In the genomic region with DNA sequence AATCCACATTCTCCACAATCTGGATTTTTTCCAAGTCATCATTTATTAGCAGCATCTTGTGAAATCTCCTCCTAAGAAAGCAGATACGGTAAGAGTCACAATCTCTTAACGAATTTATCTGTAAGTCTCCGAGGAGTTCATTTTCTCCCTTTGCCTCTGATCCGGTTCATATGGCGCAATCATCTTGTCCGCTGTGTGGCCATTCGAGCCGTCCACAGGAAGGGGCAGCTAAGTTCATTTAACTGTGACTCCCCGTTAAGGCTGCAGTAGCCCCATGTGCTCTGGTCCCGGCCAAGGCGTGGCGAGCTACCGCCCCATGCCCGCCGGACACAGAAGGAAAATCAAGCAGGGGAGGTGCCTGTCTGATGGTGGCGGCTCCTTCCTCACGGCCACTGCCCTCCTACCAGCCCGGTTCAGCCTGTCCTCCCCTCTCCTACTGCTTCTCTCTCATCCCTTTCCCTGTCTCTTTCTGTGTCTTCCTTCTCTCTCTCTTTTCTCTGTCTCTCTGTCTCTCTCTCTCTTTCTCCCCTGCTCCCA, we compare ENCODE assay signal across 19 cellular contexts.
DNase-seq lines count a peak whose midpoint lies in the region; ATAC-seq, FAIRE-seq and TF ChIP-seq lines count a peak whose summit lies in the region.
"Had no signal": no experiment of that assay in that cellular context is flagged by ENCODE, and none has a peak within 500 bp of the region (broad histone marks: within the 10 kb centered on the region; RNA-seq: fewer than 3 reads in every experiment).

No MANE protein-coding gene starts in this region.

- no TSS peak for BruUV-seq in HepG2 (replicated peaks; lab: Mats Ljungman, UMichigan)
- BruUV-seq in K562 (replicated peaks; lab: Mats Ljungman, UMichigan): no TSS peak

- H3K27ac ChIP-seq in HepG2 (ENCODE audit: extremely low read length, insufficient read depth, low read length) (no peak overlapping the region), right lobe of liver (no peak overlapping the region), K562 (ENCODE audit: extremely low read depth, low read depth, low read length) (no peak overlapping the region), aorta (ENCODE audit: low read depth in 1 of 2, low read length in 2 of 2) (no peak overlapping the region), right cardiac atrium (ENCODE audit: low read length) (no peak overlapping the region)
- H3K27ac ChIP-seq: BLaER1 treated with 17β-estradiol and CSF1 and Interleukin-3, amounts not matched to agents 10 nM and 100 nM had no signal

- intact Hi-C loops in HepG2 (cut with micrococcal nuclease; ENCODE audit: unreplicated experiment): no loop called here
- intact Hi-C loops in right lobe of liver (cut with DNase I): no loop called here
- intact Hi-C loops in K562 (cut with micrococcal nuclease): no loop called here
- intact Hi-C loops in aorta (cut with DNase I): no loop called here
- intact Hi-C loops in right cardiac atrium (cut with DNase I): no loop called here

- H3K4me1 Mint-ChIP-seq in osteocyte (ENCODE audit: unreplicated experiment): no peaks in the 10 kb centered on the region
- H3K4me1 Mint-ChIP-seq: B cell had no signal

- no peaks in the 10 kb centered on the region for H3K4me1 ChIP-seq in HepG2 (ENCODE audit: insufficient read depth, low read length)
- no peaks in the 10 kb centered on the region for H3K4me1 ChIP-seq in right lobe of liver
- H3K4me1 ChIP-seq in K562 (replicated peaks in 1 of 2; ENCODE audit: control insufficient read depth in 2 of 2, insufficient read depth in 2 of 2, low read length in 2 of 2): no peaks in the 10 kb centered on the region; a peak in 1 of 5 replicates
- no peaks in the 10 kb centered on the region for H3K4me1 ChIP-seq in aorta (ENCODE audit: control insufficient read depth in 1 of 2, insufficient read depth in 2 of 2, low read length in 2 of 2)
- H3K4me1 ChIP-seq in right cardiac atrium (ENCODE audit: control insufficient read depth, insufficient read depth, low read length): no peaks in the 10 kb centered on the region

- H3K27me3 ChIP-seq in HepG2 (ENCODE audit: control insufficient read depth in 1 of 2, insufficient read depth in 2 of 2, low read length in 2 of 2): peaks cover 0 to 18% of the 10 kb centered on the region in 2 experiments; a peak in 2 of 5 replicates
- no peaks in the 10 kb centered on the region for H3K27me3 ChIP-seq in right lobe of liver
- peaks cover 0 to 25% of the 10 kb centered on the region in 2 experiments; a peak in 2 of 5 replicates for H3K27me3 ChIP-seq in K562 (ENCODE audit: control insufficient read depth in 2 of 2, insufficient read depth in 2 of 2, low read length in 2 of 2)
- no peaks in the 10 kb centered on the region for H3K27me3 ChIP-seq in aorta (ENCODE audit: control insufficient read depth in 1 of 2, insufficient read depth in 2 of 2, low read length in 1 of 2)
- no peaks in the 10 kb centered on the region for H3K27me3 ChIP-seq in right cardiac atrium (ENCODE audit: control insufficient read depth, insufficient read depth)

- no peak overlapping the region for H3K9ac ChIP-seq in HepG2 (ENCODE audit: insufficient read depth, low read depth, low read length)
- H3K9ac ChIP-seq in K562 (ENCODE audit: insufficient read depth in 1 of 2, low read depth in 2 of 2, low read length in 2 of 2): no peak overlapping the region
- H3K9ac ChIP-seq: BLaER1 treated with 17β-estradiol and CSF1 and Interleukin-3, amounts not matched to agents 10 nM and 100 nM had no signal

- H2AFZ ChIP-seq in HepG2 (ENCODE audit: low read length): no peak overlapping the region
- no peak overlapping the region for H2AFZ ChIP-seq in K562 (ENCODE audit: low read depth, low read length)

- DNase-seq in HepG2 (ENCODE audit: low spot score) (no peak), right lobe of liver (no peak), K562 (ENCODE audit: extremely low read depth in 1 of 4, low spot score in 3 of 4) (no peak), mesenteric fat pad (ENCODE audit: low spot score) (peak; percentile 60), osteocyte (ENCODE audit: extremely low spot score, unreplicated experiment) (no peak), aorta (no peak), right cardiac atrium (no peak)
- DNase-seq: 8988T; CD8-positive, alpha-beta T cell; DMS 273 treated with DMSO at 0.1 percent for 48 hours; DMS53; DND-41; EL; GOT3; H9 had no signal

- POLR2A ChIA-PET in HepG2 (lab: Yijun Ruan, JAX): no interaction called here
- POLR2A ChIA-PET in K562 (lab: Yijun Ruan, JAX): no interaction called here

- no peak for FAIRE-seq in HepG2 (lab: Jason Lieb, UNC)
- FAIRE-seq in K562 (lab: Jason Lieb, UNC): no peak
- FAIRE-seq: GM12878 had no signal

- no peaks in the 10 kb centered on the region for H3K9me3 Mint-ChIP-seq in osteocyte (ENCODE audit: unreplicated experiment)
- H3K9me3 Mint-ChIP-seq: CD8-positive, alpha-beta T cell had no signal

- TF ChIP-seq RAD21 in HepG2 (CRISPR knock-in tag; IDR thresholded peaks at IDR 0.05): no peak
- TF ChIP-seq RAD21 in K562 (CRISPR knock-in tag; conservative IDR thresholded peaks at IDR 0.05 in 1 of 2, IDR thresholded peaks at IDR 0.05 in 1 of 2): no peak

- TF ChIP-seq EP300 in HepG2 (IDR thresholded peaks at IDR 0.05; ENCODE audit: low read depth in 2 of 2, low read length in 2 of 2) (no peak), HepG2 (CRISPR knock-in tag; IDR thresholded peaks at IDR 0.05; ENCODE audit: borderline replicate concordance) (no peak), K562 (IDR thresholded peaks at IDR 0.05; ENCODE audit: low read length) (no peak)

- H3K4me3 ChIP-seq in HepG2 (replicated peaks in 1 of 3; ENCODE audit: insufficient read depth in 1 of 3, low read depth in 2 of 3, low read length in 3 of 3) (no peak overlapping the region), right lobe of liver (no peak overlapping the region), K562 (no peak overlapping the region), aorta (ENCODE audit: low read length in 2 of 2) (no peak overlapping the region), right cardiac atrium (ENCODE audit: low read length) (no peak overlapping the region)
- H3K4me3 ChIP-seq: BLaER1 treated with 17β-estradiol and CSF1 and Interleukin-3, amounts not matched to agents 10 nM and 100 nM; GM12878 had no signal

- no peak for TF ChIP-seq POLR2A in HepG2 (IDR thresholded peaks at IDR 0.05; ENCODE audit: insufficient read depth in 1 of 2, low read depth in 2 of 2, low read length in 2 of 2)
- no peak for TF ChIP-seq POLR2A in right lobe of liver (IDR thresholded peaks at IDR 0.05)
- TF ChIP-seq POLR2A in K562 (conservative IDR thresholded peaks at IDR 0.05): no peak

- H3K9me3 ChIP-seq in HepG2 (ENCODE audit: low read length): no peaks in the 10 kb centered on the region
- no peaks in the 10 kb centered on the region for H3K9me3 ChIP-seq in right lobe of liver
- no peaks in the 10 kb centered on the region for H3K9me3 ChIP-seq in K562 (replicated peaks; ENCODE audit: control insufficient read depth, insufficient read depth, low read depth, low read length)
- no peaks in the 10 kb centered on the region for H3K9me3 ChIP-seq in aorta (ENCODE audit: control insufficient read depth, low read length)
- H3K9me3 ChIP-seq in right cardiac atrium (ENCODE audit: control insufficient read depth, low read length): no peaks in the 10 kb centered on the region

- no peak overlapping the region for H3K4me3 Mint-ChIP-seq in osteocyte (ENCODE audit: unreplicated experiment)
- H3K4me3 Mint-ChIP-seq: B cell; CD8-positive, alpha-beta T cell; H9 had no signal

- 24% methylated on average over 18 of the region's 18 CpGs for WGBS in HepG2 (ENCODE audit: low lambda C conversion rate)
- WGBS in right lobe of liver (ENCODE audit: insufficient coverage, low coverage, low lambda C conversion rate, missing lambda C conversion rate): 70% methylated on average over 11 of the region's 18 CpGs
- WGBS in K562 (ENCODE audit: insufficient coverage, low coverage, missing lambda C conversion rate): 6% methylated on average over 14 of the region's 18 CpGs
- WGBS in aorta, 2 donors: 84 to 85% methylated on average over 17 to 18 of the region's 18 CpGs
- WGBS in right cardiac atrium: 68% methylated on average over 18 of the region's 18 CpGs

- H4K20me1 ChIP-seq in HepG2 (ENCODE audit: insufficient read depth, low read length) (no peaks in the 10 kb centered on the region), K562 (replicated peaks; ENCODE audit: control insufficient read depth, insufficient read depth, low read length) (no peaks in the 10 kb centered on the region)
- H4K20me1 ChIP-seq: BLaER1 treated with 17β-estradiol and CSF1 and Interleukin-3, amounts not matched to agents 10 nM and 100 nM had no signal

- no peak; the same call in 1 of the 3 replicates for ATAC-seq in HepG2
- no peak for ATAC-seq in right lobe of liver
- ATAC-seq in K562: no peak
- ATAC-seq in HG03432 (IDR thresholded peaks at IDR 0.05; ENCODE audit: unreplicated experiment): no peak
- no peak for ATAC-seq in aorta (ENCODE audit: low FRiP score)
- no peak for ATAC-seq in right cardiac atrium
- ATAC-seq: CD8-positive, alpha-beta T cell; GM12878 had no signal

- in situ Hi-C loops in HepG2 (cut with HindIII; ENCODE audit: extremely low pct_ligation_motif_present, low pct_unique_long_range_greater_than_20kb): no loop called here
- in situ Hi-C loops in K562 (cut with MboI): loop anchor here (25.0 kb wide), 1 partner anchor 693 kb away; no protein-coding TSS in a partner anchor

- H3K9me1 ChIP-seq in K562 (ENCODE audit: control insufficient read depth, insufficient read depth, low read length): no peaks in the 10 kb centered on the region

- TF ChIP-seq CTCF in HepG2 (CRISPR knock-in tag; IDR thresholded peaks at IDR 0.05) (no peak), right lobe of liver (IDR thresholded peaks at IDR 0.05) (no peak), K562 (IDR thresholded peaks at IDR 0.05 in 2 of 3, conservative IDR thresholded peaks at IDR 0.05 in 1 of 3; ENCODE audit: insufficient read depth in 2 of 3, low read depth in 1 of 3, low read length in 3 of 3) (no peak), osteocyte (IDR thresholded peaks at IDR 0.05) (no peak)

- H3K79me2 ChIP-seq in HepG2 (ENCODE audit: insufficient read depth, low read length) (no peaks in the 10 kb centered on the region), K562 (ENCODE audit: control insufficient read depth, insufficient read depth, low read length) (no peaks in the 10 kb centered on the region)

- H3K4me2 ChIP-seq in HepG2 (ENCODE audit: low read depth, low read length) (no peak overlapping the region), K562 (ENCODE audit: insufficient read depth, low read length) (no peak overlapping the region)

- CTCF ChIA-PET in HepG2 (lab: Yijun Ruan, JAX; ENCODE audit: low intra/inter-chr PET ratio, low total read pairs) (no interaction called here), K562 (lab: Yijun Ruan, JAX; ENCODE audit: low intra/inter-chr PET ratio) (no interaction called here)

- no peaks in the 10 kb centered on the region for H3K36me3 Mint-ChIP-seq in osteocyte (ENCODE audit: unreplicated experiment)
- H3K36me3 Mint-ChIP-seq: CD8-positive, alpha-beta T cell had no signal

- H3K36me3 ChIP-seq in HepG2 (replicated peaks in 1 of 2; ENCODE audit: control insufficient read depth in 1 of 2, insufficient read depth in 2 of 2, low read length in 2 of 2) (no peaks in the 10 kb centered on the region), right lobe of liver (no peaks in the 10 kb centered on the region), K562 (ENCODE audit: control insufficient read depth, insufficient read depth, low read length) (no peaks in the 10 kb centered on the region), aorta (ENCODE audit: control insufficient read depth in 1 of 2, insufficient read depth in 2 of 2, low read length in 1 of 2) (no peaks in the 10 kb centered on the region)
- H3K36me3 ChIP-seq: BLaER1 treated with 17β-estradiol and CSF1 and Interleukin-3, amounts not matched to agents 10 nM and 100 nM had no signal

- no peak overlapping the region for H3K27ac Mint-ChIP-seq in osteocyte (ENCODE audit: unreplicated experiment)
- H3K27ac Mint-ChIP-seq: B cell; CD8-positive, alpha-beta T cell; H9 had no signal

- H3K27me3 Mint-ChIP-seq in osteocyte (ENCODE audit: unreplicated experiment): peaks cover 2% of the 10 kb centered on the region

Comparison
In these comparisons a context has a peak if more than half of its experiments do, and no peak if none do; other contexts are left out.
1. Of the 241 proteins assayed by ChIP-seq in both HepG2 and K562: peak only in HepG2: none; only in K562: none; in both: CEBPB; in neither: 240.